9 cellular contexts compared by ENCODE assay signal in the genomic region with DNA sequence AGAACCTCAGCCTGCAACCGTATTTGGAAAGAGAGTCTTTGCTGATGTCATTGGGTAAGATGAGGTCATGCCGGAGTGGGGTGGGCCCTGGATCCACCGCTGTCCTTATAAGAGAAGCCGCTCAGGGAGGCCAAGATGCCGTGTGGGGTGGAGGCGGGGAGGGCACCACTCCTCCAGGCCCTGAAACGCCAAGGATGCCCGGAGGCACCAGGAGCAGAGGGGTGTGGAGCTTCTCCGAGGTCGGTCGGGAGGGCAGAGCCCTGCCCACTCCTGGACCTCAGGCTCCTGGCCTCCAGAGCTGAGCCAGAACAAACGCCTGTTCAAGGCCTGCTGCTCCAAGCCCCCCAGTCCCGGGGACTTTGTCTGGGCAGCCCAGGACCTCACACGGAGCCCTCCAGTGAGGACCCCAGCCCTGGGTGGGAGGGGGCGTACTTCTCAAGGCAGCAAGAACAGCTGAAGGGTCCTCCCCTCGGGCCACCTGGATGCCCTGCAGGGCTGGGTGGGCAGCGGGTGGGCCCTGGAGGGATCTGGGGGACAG. TPM values are rescaled to one million over a fixed set of nuclear protein-coding genes. Genes with fewer than 3 reads are reported as not detected.
DNase-seq lines count a peak whose midpoint lies in the region; ATAC-seq and TF ChIP-seq lines count a peak whose summit lies in the region.
"Had no signal": no experiment of that assay in that cellular context is flagged by ENCODE, and none has a peak within 500 bp of the region (broad histone marks: within the 10 kb centered on the region; RNA-seq: fewer than 3 reads in every experiment).

No MANE protein-coding gene starts in this region.

- peaks cover 64% of the 10 kb centered on the region for H3K36me3 Mint-ChIP-seq in stimulated activated effector memory CD8-positive, alpha-beta T cell treated with anti-CD3 and anti-CD28 coated beads, Interleukin-12 subunit alpha, Interleukin-12 subunit beta, amount 100 ng/mL, for 72 hours
- peaks cover 0 to 8% of the 10 kb centered on the region in 2 donors for H3K36me3 Mint-ChIP-seq in CD4-positive, alpha-beta memory T cell

- POLR2A ChIA-PET in CD4-positive, alpha-beta memory T cell (lab: Charles Lee; ENCODE audit: partially characterized antibody), result no interaction called here

- no peak overlapping the region for H3K4me3 ChIP-seq in CD4-positive, alpha-beta memory T cell (ENCODE audit: low read length in 2 of 2)
- no peak overlapping the region for H3K4me3 ChIP-seq in BE2C (ENCODE audit: low read depth, low read length)

- H3K36me3 ChIP-seq in CD4-positive, alpha-beta memory T cell (ENCODE audit: insufficient read depth, low read length), result no peaks in the 10 kb centered on the region
- H3K36me3 ChIP-seq in BE2C, result no peaks in the 10 kb centered on the region

- H3K27ac Mint-ChIP-seq in stimulated activated effector memory CD8-positive, alpha-beta T cell treated with anti-CD3 and anti-CD28 coated beads, Interleukin-12 subunit alpha, Interleukin-12 subunit beta, amount 100 ng/mL, for 72 hours, result peak overlapping the region; percentile 97
- H3K27ac Mint-ChIP-seq in CD4-positive, alpha-beta memory T cell, result peak overlapping the region in 1 of 7 donors; percentile 35

- H3K9me3 ChIP-seq in CD4-positive, alpha-beta memory T cell (ENCODE audit: control insufficient read depth in 1 of 2, low read length in 2 of 2), result no peaks in the 10 kb centered on the region
- H3K9me3 ChIP-seq in BE2C, result no peaks in the 10 kb centered on the region

- intact Hi-C loops in CD4-positive, alpha-beta memory T cell (cut with micrococcal nuclease), result no loop called here

- TF ChIP-seq CTCF in BE2C (IDR thresholded peaks at IDR 0.05; ENCODE audit: low read depth, low read length), result no peak

- H3K9me3 Mint-ChIP-seq in stimulated activated effector memory CD8-positive, alpha-beta T cell treated with anti-CD3 and anti-CD28 coated beads, Interleukin-12 subunit alpha, Interleukin-12 subunit beta, amount 100 ng/mL, for 72 hours, result no peaks in the 10 kb centered on the region
- no peaks in the 10 kb centered on the region for H3K9me3 Mint-ChIP-seq in CD4-positive, alpha-beta memory T cell

- ATAC-seq in stimulated activated effector memory CD8-positive, alpha-beta T cell treated with anti-CD3 and anti-CD28 coated beads, Interleukin-12 subunit alpha, Interleukin-12 subunit beta, amount 100 ng/mL, for 72 hours, result no peak
- ATAC-seq in HG02678 (IDR thresholded peaks at IDR 0.05; ENCODE audit: unreplicated experiment), result no peak

- H3K27me3 Mint-ChIP-seq in CD4-positive, alpha-beta memory T cell, result no peaks in the 10 kb centered on the region

- H3K4me1 Mint-ChIP-seq in stimulated activated effector memory CD8-positive, alpha-beta T cell treated with anti-CD3 and anti-CD28 coated beads, Interleukin-12 subunit alpha, Interleukin-12 subunit beta, amount 100 ng/mL, for 72 hours, result peaks cover 73% of the 10 kb centered on the region
- peaks cover 8 to 33% (median 20%) of the 10 kb centered on the region in 4 donors for H3K4me1 Mint-ChIP-seq in CD4-positive, alpha-beta memory T cell

- peak overlapping the region; percentile 79 for H3K4me3 Mint-ChIP-seq in stimulated activated effector memory CD8-positive, alpha-beta T cell treated with anti-CD3 and anti-CD28 coated beads, Interleukin-12 subunit alpha, Interleukin-12 subunit beta, amount 100 ng/mL, for 72 hours
- no peak overlapping the region for H3K4me3 Mint-ChIP-seq in CD4-positive, alpha-beta memory T cell

- DNase-seq in GM04504 (ENCODE audit: low read depth), result peak; percentile 79
- peak; percentile 79 for DNase-seq in cerebellar cortex (ENCODE audit: low spot score)
- DNase-seq in stimulated activated effector memory CD8-positive, alpha-beta T cell treated with anti-CD3 and anti-CD28 coated beads, Interleukin-12 subunit alpha, Interleukin-12 subunit beta, amount 100 ng/mL, for 72 hours (ENCODE audit: low spot score in 2 of 2), result no peak
- DNase-seq in CD4-positive, alpha-beta memory T cell, result no peak
- DNase-seq in BE2C, result no peak
- DNase-seq in occipital lobe (lab: John Stamatoyannopoulos, UW), result no peak
- DNase-seq: NCI-H1417 treated with DMSO at 0.1 percent for 48 hours had no signal

- CTCF ChIA-PET in CD4-positive, alpha-beta memory T cell (lab: Charles Lee; ENCODE audit: partially characterized antibody), result no interaction called here

- H3K27me3 ChIP-seq in layer of hippocampus (ENCODE audit: control insufficient read depth, insufficient read depth, low read length) (no peaks in the 10 kb centered on the region), BE2C (no peaks in the 10 kb centered on the region)
- no peaks in the 10 kb centered on the region for H3K27me3 ChIP-seq in CD4-positive, alpha-beta memory T cell (ENCODE audit: insufficient read depth, low read length)

- H3K4me1 ChIP-seq in CD4-positive, alpha-beta memory T cell (ENCODE audit: insufficient read depth, low read length), result peaks cover 22% of the 10 kb centered on the region
- no peaks in the 10 kb centered on the region for H3K4me1 ChIP-seq in BE2C

- H3K27ac ChIP-seq in layer of hippocampus (ENCODE audit: low read depth, low read length), result peak overlapping the region; percentile 68
- H3K27ac ChIP-seq in CD4-positive, alpha-beta memory T cell (ENCODE audit: low read depth, low read length), result no peak overlapping the region

RNA-seq across cellular contexts. Expression of a gene that starts 29.9 kb away (rescaled TPM):
- 10 to 100 TPM; 28.2 to 29.7 TPM for total RNA-seq in CD4-positive, alpha-beta memory T cell
- 10 to 100 TPM in 1 of 2 donors, 1 to 10 TPM in 1; 1.7 to 19.3 TPM for polyA plus RNA-seq in CD4-positive, alpha-beta memory T cell
- polyA plus RNA-seq in BE2C (2012; ENCODE audit: insufficient read depth, insufficient read length, low read depth), result 20.4 TPM
- 19.8 TPM for total RNA-seq in occipital lobe

RNA-seq across cellular contexts. Expression of a gene that starts 37.9 kb away (rescaled TPM):
- 10 to 100 TPM; 20.2 to 21.1 TPM for total RNA-seq in CD4-positive, alpha-beta memory T cell
- 10 to 100 TPM; 17.6 to 23.4 TPM for polyA plus RNA-seq in CD4-positive, alpha-beta memory T cell
- polyA plus RNA-seq in BE2C (2012; ENCODE audit: insufficient read depth, insufficient read length, low read depth), result 0.65 TPM
- not detected for total RNA-seq in occipital lobe

RNA-seq across cellular contexts. Expression of a gene that starts 43.7 kb away (rescaled TPM):
- total RNA-seq in CD4-positive, alpha-beta memory T cell, result 10 to 100 TPM; 44.0 to 50.4 TPM
- polyA plus RNA-seq in CD4-positive, alpha-beta memory T cell, result 10 to 100 TPM in 1 of 2 donors, 1 to 10 TPM in 1; 4.4 to 16.1 TPM
- polyA plus RNA-seq in BE2C (2012; ENCODE audit: insufficient read depth, insufficient read length, low read depth), result 92.4 TPM
- total RNA-seq in occipital lobe, result 19.8 TPM

Comparison
In these comparisons a context has a peak if more than half of its experiments do, and no peak if none do; other contexts are left out.
1. DNase-seq: peak in GM04504 (single experiment) and cerebellar cortex (single experiment); none in stimulated activated effector memory CD8-positive, alpha-beta T cell treated with anti-CD3 and anti-CD28 coated beads, Interleukin-12 subunit alpha, Interleukin-12 subunit beta, amount 100 ng/mL, for 72 hours (0 of 2), CD4-positive, alpha-beta memory T cell (0 of 5), BE2C (single experiment) and occipital lobe (single experiment).
2. RNA of a gene that starts 37.9 kb away (total RNA-seq): 20.2 to 21.1 TPM in CD4-positive, alpha-beta memory T cell; not detected in occipital lobe (single experiment); every median in the first group is over 10 times any median in the second.